In the genomic region with DNA sequence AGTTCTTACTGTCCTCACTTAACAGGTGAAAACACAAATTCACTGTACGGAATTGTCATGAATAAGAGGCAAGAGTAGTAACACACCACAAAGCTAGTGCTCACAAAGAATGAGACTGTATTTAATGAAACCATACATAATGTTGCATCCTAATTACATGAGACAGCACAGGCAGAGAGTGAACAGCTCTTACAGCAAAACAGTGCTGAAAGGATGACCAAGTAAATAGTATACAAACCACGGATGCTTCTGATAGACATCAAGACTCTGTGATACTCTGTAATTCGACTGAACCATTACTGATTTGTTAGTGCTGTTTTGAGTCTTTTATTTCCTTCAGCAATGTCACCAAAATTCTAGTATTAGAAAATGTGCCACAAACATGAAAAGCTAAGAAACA, we compare ENCODE assay signal across 22 cellular contexts.
"Had no signal": no experiment of that assay in that cellular context is flagged by ENCODE, and none has a peak within 500 bp of the region (broad histone marks: within the 10 kb centered on the region; RNA-seq: fewer than 3 reads in every experiment).

No MANE protein-coding gene starts in this region.

- H3K27me3 Mint-ChIP-seq: activated CD4-positive, alpha-beta T cell treated with anti-CD3 and anti-CD28 coated beads, Interleukin-2, amount 10 ng/mL, durations not matched to agents 7 days and 5 days; activated naive CD8-positive, alpha-beta T cell treated with anti-CD3 and anti-CD28 coated beads, Interleukin-2, amount 10 ng/mL, durations not matched to agents 7 days and 5 days had no signal

- H3K9me3 Mint-ChIP-seq: activated CD4-positive, alpha-beta T cell treated with anti-CD3 and anti-CD28 coated beads, Interleukin-2, amount 10 ng/mL, durations not matched to agents 7 days and 5 days; central memory CD8-positive, alpha-beta T cell; stimulated activated effector memory CD8-positive, alpha-beta T cell treated with anti-CD3 and anti-CD28 coated beads, Interleukin-12 subunit alpha, Interleukin-12 subunit beta, amount 100 ng/mL, for 72 hours; T-cell had no signal

- ATAC-seq: foreskin keratinocyte; left colon; lower lobe of right lung; stimulated activated effector memory CD8-positive, alpha-beta T cell treated with anti-CD3 and anti-CD28 coated beads, Interleukin-12 subunit alpha, Interleukin-12 subunit beta, amount 100 ng/mL, for 72 hours; T-cell had no signal

- H3K27ac Mint-ChIP-seq: endodermal cell; stimulated activated effector memory CD8-positive, alpha-beta T cell treated with anti-CD3 and anti-CD28 coated beads, Interleukin-12 subunit alpha, Interleukin-12 subunit beta, amount 100 ng/mL, for 72 hours; T-cell had no signal

- DNase-seq: activated CD4-positive, alpha-beta T cell treated with anti-CD3 and anti-CD28 coated beads, Interleukin-2, amount 10 ng/mL, durations not matched to agents 7 days and 5 days; activated CD4-positive, CD25-positive, alpha-beta regulatory T cell; activated naive CD4-positive, alpha-beta T cell treated with Interleukin-2 at 50 U/mL for 16 hours; activated naive CD8-positive, alpha-beta T cell treated with anti-CD3 and anti-CD28 coated beads, Interleukin-2, amount 10 ng/mL, durations not matched to agents 7 days and 5 days; activated T-cell treated with anti-CD3 and anti-CD28 coated beads for 4 hours; anterior cingulate cortex; brain microvascular endothelial cell; colonic mucosa; endodermal cell; foreskin keratinocyte; hypothalamus; islet precursor cell; left colon; lower lobe of right lung; right lobe of liver; stimulated activated CD4-positive, alpha-beta T cell treated with anti-CD3 and anti-CD28 coated beads, Interleukin-4, amount 100 ng/mL, for 24 hours; T-cell; T-helper 9 cell; upper lobe of left lung had no signal

- H3K4me1 Mint-ChIP-seq: central memory CD8-positive, alpha-beta T cell; endodermal cell; stimulated activated effector memory CD8-positive, alpha-beta T cell treated with anti-CD3 and anti-CD28 coated beads, Interleukin-12 subunit alpha, Interleukin-12 subunit beta, amount 100 ng/mL, for 72 hours had no signal

- H3K36me3 Mint-ChIP-seq: activated naive CD8-positive, alpha-beta T cell treated with anti-CD3 and anti-CD28 coated beads, Interleukin-2, amount 10 ng/mL, durations not matched to agents 7 days and 5 days; stimulated activated effector memory CD8-positive, alpha-beta T cell treated with anti-CD3 and anti-CD28 coated beads, Interleukin-12 subunit alpha, Interleukin-12 subunit beta, amount 100 ng/mL, for 72 hours; T-cell had no signal

- H3K4me3 Mint-ChIP-seq: activated CD4-positive, alpha-beta T cell treated with anti-CD3 and anti-CD28 coated beads, Interleukin-2, amount 10 ng/mL, durations not matched to agents 7 days and 5 days; central memory CD8-positive, alpha-beta T cell; endodermal cell; neural crest cell; stimulated activated effector memory CD8-positive, alpha-beta T cell treated with anti-CD3 and anti-CD28 coated beads, Interleukin-12 subunit alpha, Interleukin-12 subunit beta, amount 100 ng/mL, for 72 hours; T-cell had no signal
